13 cellular contexts compared by ENCODE assay signal in the genomic region with DNA sequence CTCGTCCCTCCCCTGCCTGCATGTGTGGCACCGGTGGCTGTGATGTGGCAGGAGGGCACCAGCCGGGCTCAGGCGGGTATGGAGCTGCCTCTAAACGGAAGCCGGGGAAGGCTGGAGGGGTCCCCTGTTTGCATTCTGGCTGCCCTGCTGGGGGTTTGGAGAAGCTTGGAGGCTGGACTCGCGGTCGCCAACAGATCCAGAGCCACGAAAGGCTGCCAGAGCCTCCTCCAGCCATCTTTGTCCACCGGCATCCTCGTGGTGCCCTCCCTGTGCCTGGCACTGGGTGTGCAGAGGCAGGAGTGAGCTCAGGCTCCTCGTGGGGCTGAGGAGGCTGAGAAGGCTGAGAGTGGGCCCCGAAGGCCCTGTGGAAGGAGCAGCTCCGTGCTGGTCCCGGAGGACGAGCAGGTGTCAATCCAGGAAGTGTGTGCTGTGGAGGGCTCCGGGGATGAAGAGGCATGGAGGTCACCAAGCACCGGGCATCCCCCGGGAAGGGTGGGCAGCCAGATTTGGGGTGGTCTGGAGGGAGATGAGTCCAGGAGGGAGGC. TPM values are rescaled to one million over a fixed set of nuclear protein-coding genes. Genes with fewer than 3 reads are reported as not detected.
A peak's percentile ranks its signal among the peaks of the same experiment; 100 is the strongest.
DNase-seq lines count a peak whose midpoint lies in the region; ATAC-seq and TF ChIP-seq lines count a peak whose summit lies in the region.
"Had no signal": no experiment of that assay in that cellular context is flagged by ENCODE, and none has a peak within 500 bp of the region (broad histone marks: within the 10 kb centered on the region; RNA-seq: fewer than 3 reads in every experiment).

No MANE protein-coding gene starts in this region.

- no peaks in the 10 kb centered on the region for H3K36me3 Mint-ChIP-seq in activated CD4-positive, alpha-beta T cell treated with anti-CD3 and anti-CD28 coated beads for 36 hours (ENCODE audit: low read depth)
- H3K36me3 Mint-ChIP-seq: type B pancreatic cell had no signal

- H3K79me2 ChIP-seq in HCT116 (ENCODE audit: insufficient read depth, low read length), result no peaks in the 10 kb centered on the region

- H3K9me2 ChIP-seq in HCT116 (ENCODE audit: insufficient read depth), result no peaks in the 10 kb centered on the region

- no peak for ATAC-seq in HCT116
- ATAC-seq in activated CD4-positive, alpha-beta T cell treated with anti-CD3 and anti-CD28 coated beads for 36 hours, result no peak

- no peak for TF ChIP-seq RAD21 in HCT116 (IDR thresholded peaks at IDR 0.05; ENCODE audit: low read depth)

- H2AFZ ChIP-seq in HCT116 (ENCODE audit: low read depth, low read length, poor library complexity, severe bottlenecking), result no peak overlapping the region

- POLR2A ChIA-PET in HCT116 (lab: Charles Lee), result no interaction called here
- POLR2A ChIA-PET in activated CD4-positive, alpha-beta T cell treated with anti-CD3 and anti-CD28 coated beads for 36 hours (lab: Charles Lee), result no interaction called here

- peak overlapping the region; percentile 100 for H3K4me2 ChIP-seq in HCT116 (ENCODE audit: low read length)

- H3K27ac ChIP-seq in HCT116 (ENCODE audit: low read depth, low read length) (no peak overlapping the region; the same call in 1 of the 2 replicates), colonic mucosa (no peak overlapping the region), mesodermal cell (ENCODE audit: low read depth, low read length, severe bottlenecking) (no peak overlapping the region), suprapubic skin (no peak overlapping the region)
- H3K27ac ChIP-seq: ovary had no signal

- CTCF ChIA-PET in HCT116 (lab: Charles Lee), result no interaction called here
- CTCF ChIA-PET in activated CD4-positive, alpha-beta T cell treated with anti-CD3 and anti-CD28 coated beads for 36 hours (lab: Charles Lee), result no interaction called here

- no peak for TF ChIP-seq CTCF in HCT116 (IDR thresholded peaks at IDR 0.05 in 2 of 3, conservative IDR thresholded peaks at IDR 0.05 in 1 of 3; ENCODE audit: borderline replicate concordance in 1 of 3, insufficient read depth in 1 of 3, low read depth in 2 of 3, low read length in 2 of 3)
- TF ChIP-seq CTCF in colonic mucosa (IDR thresholded peaks at IDR 0.05), result no peak
- no peak for TF ChIP-seq CTCF in suprapubic skin (IDR thresholded peaks at IDR 0.05)

- no peaks in the 10 kb centered on the region for H4K20me1 ChIP-seq in HCT116 (ENCODE audit: insufficient read depth)

- peaks cover 6 to 29% of the 10 kb centered on the region in 2 experiments for H3K4me1 ChIP-seq in HCT116 (ENCODE audit: control insufficient read depth in 1 of 2, insufficient read depth in 2 of 2, low read length in 2 of 2)
- no peaks in the 10 kb centered on the region for H3K4me1 ChIP-seq in colonic mucosa
- peaks cover 5% of the 10 kb centered on the region for H3K4me1 ChIP-seq in mesodermal cell (ENCODE audit: control insufficient read depth, insufficient read depth, low read length, poor library complexity, severe bottlenecking)
- peaks cover 21% of the 10 kb centered on the region for H3K4me1 ChIP-seq in suprapubic skin

- H3K9me3 Mint-ChIP-seq in activated CD4-positive, alpha-beta T cell treated with anti-CD3 and anti-CD28 coated beads for 36 hours (ENCODE audit: low read depth), result no peaks in the 10 kb centered on the region
- H3K9me3 Mint-ChIP-seq: type B pancreatic cell had no signal

- no peak overlapping the region for H3K27ac Mint-ChIP-seq in activated CD4-positive, alpha-beta T cell treated with anti-CD3 and anti-CD28 coated beads for 36 hours

- H3K4me3 Mint-ChIP-seq in activated CD4-positive, alpha-beta T cell treated with anti-CD3 and anti-CD28 coated beads for 36 hours, result no peak overlapping the region

- H3K9me3 ChIP-seq in HCT116 (ENCODE audit: control insufficient read depth in 1 of 2, insufficient read depth in 1 of 2, low read depth in 1 of 2, low read length in 2 of 2) (no peaks in the 10 kb centered on the region), colonic mucosa (no peaks in the 10 kb centered on the region), mesodermal cell (ENCODE audit: control insufficient read depth, low read length) (no peaks in the 10 kb centered on the region), suprapubic skin (no peaks in the 10 kb centered on the region)
- H3K9me3 ChIP-seq: ovary had no signal

- no TSS peak for BruUV-seq in HCT116 (replicated peaks; lab: Mats Ljungman, UMichigan)

- H3K27me3 ChIP-seq in HCT116 (ENCODE audit: insufficient read depth, low read length), result no peaks in the 10 kb centered on the region
- peaks cover 9% of the 10 kb centered on the region for H3K27me3 ChIP-seq in colonic mucosa
- H3K27me3 ChIP-seq in suprapubic skin, result peaks cover 3% of the 10 kb centered on the region
- H3K27me3 ChIP-seq: ovary had no signal

- TF ChIP-seq POLR2A in HCT116 (IDR thresholded peaks at IDR 0.05; ENCODE audit: borderline replicate concordance, extremely low read depth, insufficient read depth, insufficient read length) (no peak), suprapubic skin (IDR thresholded peaks at IDR 0.05) (no peak)

- WGBS in mesodermal cell (ENCODE audit: insufficient coverage in 2 of 2), 2 experiments, result 89 to 93% methylated on average over 13 to 19 of the region's 20 CpGs
- 60% methylated on average over 10 of the region's 20 CpGs for WGBS in suprapubic skin

- DNase-seq in HCT116 (ENCODE audit: low read depth, low spot score), result no peak
- DNase-seq in colonic mucosa, result no peak
- peak in 1 of 2 donors; percentile 65 for DNase-seq in suprapubic skin (ENCODE audit: low spot score in 2 of 2)
- DNase-seq in COR-L47 (lab: John Stamatoyannopoulos, UW), result no peak
- no peak for DNase-seq in activated CD4-positive, alpha-beta T cell treated with anti-CD3 and anti-CD28 coated beads for 36 hours
- no peak for DNase-seq in globus pallidus (ENCODE audit: low spot score)
- DNase-seq: NCI-H1436 treated with DMSO at 0.1 percent for 48 hours, T-helper 9 cell had no signal

- peaks cover 8% of the 10 kb centered on the region for H3K4me1 Mint-ChIP-seq in activated CD4-positive, alpha-beta T cell treated with anti-CD3 and anti-CD28 coated beads for 36 hours

- peaks cover 27% of the 10 kb centered on the region for H3K27me3 Mint-ChIP-seq in activated CD4-positive, alpha-beta T cell treated with anti-CD3 and anti-CD28 coated beads for 36 hours

- H3K36me3 ChIP-seq in HCT116 (ENCODE audit: control insufficient read depth in 1 of 2, insufficient read depth in 2 of 2, low read length in 2 of 2) (no peaks in the 10 kb centered on the region), colonic mucosa (no peaks in the 10 kb centered on the region), mesodermal cell (ENCODE audit: control insufficient read depth, insufficient read depth, low read length) (no peaks in the 10 kb centered on the region), suprapubic skin (no peaks in the 10 kb centered on the region)
- H3K36me3 ChIP-seq: ovary had no signal

- H3K9ac ChIP-seq in HCT116 (ENCODE audit: low read length) (peak overlapping the region; percentile 92), colonic mucosa (ENCODE audit: low read depth in 2 of 2, low read length in 2 of 2) (peak overlapping the region in 1 of 2 donors; percentile 87)

- no peak for TF ChIP-seq EP300 in suprapubic skin (IDR thresholded peaks at IDR 0.05)

- intact Hi-C loops in HCT116 (cut with micrococcal nuclease), result no loop called here
- intact Hi-C loops in colonic mucosa (cut with DNase I), result no loop called here
- intact Hi-C loops in activated CD4-positive, alpha-beta T cell treated with anti-CD3 and anti-CD28 coated beads for 36 hours (cut with DNase I, micrococcal nuclease), result no loop called here

- RAD21 ChIA-PET in HCT116 (lab: Charles Lee; ENCODE audit: low non-redundant PET in 1 of 2, low total read pairs in 2 of 2, uncharacterized antibody in 2 of 2, unreplicated experiment in 2 of 2), result no interaction called here

- H3K4me3 ChIP-seq in HCT116 (replicated peaks in 1 of 2; ENCODE audit: low read depth in 1 of 2, low read length in 2 of 2) (peak overlapping the region; percentile 72 to 92), colonic mucosa (peak overlapping the region; percentile 57), mesodermal cell (ENCODE audit: extremely low read depth, insufficient read depth, low read length, poor library complexity, severe bottlenecking) (peak overlapping the region; percentile 59), suprapubic skin (peak overlapping the region; percentile 66)

TF ChIP-seq in HCT116, 20 proteins besides CTCF, POLR2A, EP300 and RAD21 (continues in another document):
- TF ChIP-seq ZFX (IDR thresholded peaks at IDR 0.05), result no peak
- TF ChIP-seq CEBPB (IDR thresholded peaks at IDR 0.05; ENCODE audit: low read depth), result no peak
- TF ChIP-seq FOSL1 (IDR thresholded peaks at IDR 0.05; ENCODE audit: low read depth), result no peak

RNA-seq across cellular contexts. Expression of gene KDELR3, which starts 0.9 kb away (rescaled TPM):
- total RNA-seq in HCT116 (2021; ENCODE audit: unreplicated experiment), result 33.1 TPM
- polyA plus RNA-seq in HCT116 (2012), result 29.9 and 33.2 TPM in 2 replicates
- total RNA-seq in colonic mucosa, result 10 to 100 TPM; 26.7 to 29.1 TPM
- polyA plus RNA-seq in mesodermal cell (2013, experiment 1 of 2), result 58.7 TPM
- polyA plus RNA-seq in mesodermal cell (2013, experiment 2 of 2), result 65.5 TPM
- 1 to 10 TPM; 2.8 to 6.7 (median 3.9) TPM for total RNA-seq in suprapubic skin
- 1 to 10 TPM in 1 of 2 experiments, under 1 TPM in 1; 0.84 to 1.1 TPM for total RNA-seq in activated CD4-positive, alpha-beta T cell treated with anti-CD3 and anti-CD28 coated beads for 36 hours

RNA-seq across cellular contexts. Expression of gene KCNJ4, which starts 13.8 kb away (rescaled TPM):
- total RNA-seq in HCT116 (2021; ENCODE audit: unreplicated experiment) (not detected), colonic mucosa (not detected), suprapubic skin (under 1 TPM in 3 of 4 donors, not detected in 1; 0.21 to 0.55 (median 0.32) TPM)
- 0.02 and 0.05 TPM in 2 replicates for polyA plus RNA-seq in HCT116 (2012)
- polyA plus RNA-seq in mesodermal cell (2013, experiment 1 of 2), result 3.8 TPM
- polyA plus RNA-seq in mesodermal cell (2013, experiment 2 of 2), result 2.6 TPM
- not detected for total RNA-seq in activated CD4-positive, alpha-beta T cell treated with anti-CD3 and anti-CD28 coated beads for 36 hours
- total RNA-seq: HT-29 had no signal
- polyA plus RNA-seq: adipose tissue had no signal

RNA-seq across cellular contexts. Expression of gene DDX17, which starts 37.3 kb away (rescaled TPM):
- 234 TPM for total RNA-seq in HCT116 (2021; ENCODE audit: unreplicated experiment)
- 108 and 121 TPM in 2 replicates for polyA plus RNA-seq in HCT116 (2012)
- 100 to 1,000 TPM; 333 to 359 TPM for total RNA-seq in colonic mucosa
- polyA plus RNA-seq in mesodermal cell (2013, experiment 1 of 2), result 217 TPM
- 209 TPM for polyA plus RNA-seq in mesodermal cell (2013, experiment 2 of 2)
- total RNA-seq in suprapubic skin, result 100 to 1,000 TPM; 315 to 696 (median 363) TPM
- total RNA-seq in activated CD4-positive, alpha-beta T cell treated with anti-CD3 and anti-CD28 coated beads for 36 hours, result 100 to 1,000 TPM; 259 to 328 TPM
